Comparison of ENCODE assay signal across 19 cellular contexts in the genomic region with DNA sequence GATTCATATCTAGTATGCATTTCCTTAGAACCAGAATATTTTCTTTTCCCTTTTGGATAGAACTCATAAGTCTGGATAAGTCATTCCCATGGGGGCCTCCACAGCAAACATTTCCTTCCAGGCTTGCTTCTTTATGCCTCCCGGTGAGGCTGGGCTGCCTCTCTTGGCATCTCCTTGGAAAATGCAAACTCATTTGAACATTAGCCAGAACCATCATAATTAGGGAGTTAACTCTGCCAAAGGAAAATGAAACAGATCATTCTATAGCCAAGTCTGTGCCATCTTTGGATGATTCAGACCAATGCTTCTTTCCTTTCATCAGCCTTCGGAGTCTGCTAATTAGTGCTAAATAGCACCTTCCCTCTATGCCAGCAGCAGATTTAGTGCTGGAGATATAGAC.
DNase-seq lines count a peak whose midpoint lies in the region; TF ChIP-seq lines count a peak whose summit lies in the region.
"Had no signal": no experiment of that assay in that cellular context is flagged by ENCODE, and none has a peak within 500 bp of the region (broad histone marks: within the 10 kb centered on the region; RNA-seq: fewer than 3 reads in every experiment).

No MANE protein-coding gene starts in this region.

- no peak for TF ChIP-seq POLR2A in erythroblast (IDR thresholded peaks at IDR 0.05; ENCODE audit: low read length)

- DNase-seq in DMS 273 (lab: John Stamatoyannopoulos, UW; ENCODE audit: unreplicated experiment), result peak; percentile 31
- no peak for DNase-seq in DMS 273 treated with DMSO at 0.1 percent for 48 hours (lab: John Stamatoyannopoulos, UW)
- DNase-seq in NCI-H69 (lab: John Stamatoyannopoulos, UW), result peak; percentile 85
- DNase-seq in cerebellum (ENCODE audit: low spot score), result peak; percentile 77
- peak; percentile 14 for DNase-seq in pons (ENCODE audit: low spot score)
- no peak for DNase-seq in activated CD4-positive, alpha-beta T cell treated with anti-CD3 and anti-CD28 coated beads for 1 hour
- DNase-seq in NCI-H146 (lab: John Stamatoyannopoulos, UW), result no peak
- DNase-seq in erythroblast (lab: John Stamatoyannopoulos, UW), result no peak
- DNase-seq: CD8-positive, alpha-beta T cell; DMS153; GOT3; HFFc6; NCI-H1092; NCI-H2081; NCI-H2227 treated with DMSO at 0.1 percent for 48 hours; NCI-H510A treated with DMSO at 0.1 percent for 48 hours; NCI-H774; SK-N-SH; SW 1271 had no signal

Comparison
In these comparisons a context has a peak if more than half of its experiments do, and no peak if none do; other contexts are left out.
1. DNase-seq: peak in DMS 273 (single experiment), NCI-H69 (single experiment), cerebellum (single experiment) and pons (single experiment); none in DMS 273 treated with DMSO at 0.1 percent for 48 hours (single experiment), activated CD4-positive, alpha-beta T cell treated with anti-CD3 and anti-CD28 coated beads for 1 hour (single experiment), NCI-H146 (single experiment) and erythroblast (0 of 2).